In the genomic region with DNA sequence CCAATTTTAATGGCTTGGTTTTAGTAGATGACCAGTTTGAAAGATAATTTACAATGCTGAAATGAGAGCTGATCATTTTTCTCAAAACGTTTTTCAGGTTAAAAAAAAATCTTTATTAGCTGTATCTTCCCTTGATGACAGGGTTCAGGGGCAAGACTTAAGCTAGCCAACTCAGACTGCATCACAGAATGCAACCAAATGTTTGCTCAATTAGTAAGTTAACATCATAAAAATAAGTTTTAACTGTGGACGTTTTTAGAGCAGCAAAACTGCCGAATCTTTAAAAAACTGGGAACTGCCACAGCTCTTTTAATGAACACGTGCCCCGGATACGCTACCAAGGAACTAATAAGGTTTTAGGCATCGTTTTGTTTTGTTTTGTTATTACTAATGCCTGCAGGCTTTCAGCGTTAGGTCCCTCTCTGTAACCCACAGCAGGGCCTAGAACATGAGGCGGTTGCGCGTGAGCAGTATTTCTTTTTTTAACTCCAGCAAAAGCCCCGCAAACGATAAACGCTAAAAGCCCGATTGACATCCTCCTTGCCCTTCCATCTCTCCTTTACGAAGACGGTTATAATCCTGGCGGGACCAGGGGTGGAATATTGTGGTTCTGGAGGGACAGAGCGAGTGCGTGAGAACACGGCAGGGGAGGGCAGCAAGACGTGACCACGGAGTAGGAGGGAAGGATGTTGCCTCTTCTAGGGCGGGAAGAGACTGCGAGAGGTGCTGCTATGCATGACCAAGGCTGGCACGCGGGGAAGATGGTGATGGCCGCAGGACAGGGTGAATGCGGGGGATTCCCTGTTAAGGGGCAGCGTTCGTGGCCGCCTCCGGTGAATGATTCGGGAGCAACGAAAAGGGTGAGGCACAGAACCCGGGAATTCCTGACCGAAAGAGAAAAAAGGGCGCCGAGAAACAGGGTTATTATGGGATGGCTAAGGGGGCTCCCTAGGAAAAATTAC, we compare ENCODE assay signal across 8 cellular contexts. TPM values are rescaled to one million over a fixed set of nuclear protein-coding genes. Genes with fewer than 3 reads are reported as not detected.
A peak's percentile ranks its signal among the peaks of the same experiment; 100 is the strongest.
DNase-seq lines count a peak whose midpoint lies in the region; ATAC-seq and TF ChIP-seq lines count a peak whose summit lies in the region.

No MANE protein-coding gene starts in this region.

- CTCF ChIA-PET in Calu3 (lab: Charles Lee), result no interaction called here

- H3K36me3 ChIP-seq in effector memory CD4-positive, alpha-beta T cell (ENCODE audit: control insufficient read depth, insufficient read depth, low read length), result no peaks in the 10 kb centered on the region

- H3K9me3 Mint-ChIP-seq in Calu3 (ENCODE audit: low read depth, unreplicated experiment), result no peaks in the 10 kb centered on the region
- no peaks in the 10 kb centered on the region for H3K9me3 Mint-ChIP-seq in mesothelial cell of epicardium

- TSS peak; percentile 63 for BruUV-seq in Calu3 (replicated peaks; lab: Mats Ljungman, UMichigan)

- no peaks in the 10 kb centered on the region for H3K27me3 ChIP-seq in effector memory CD4-positive, alpha-beta T cell (replicated peaks; ENCODE audit: control insufficient read depth, insufficient read depth, low read length, poor library complexity, severe bottlenecking)

- H3K4me3 ChIP-seq in effector memory CD4-positive, alpha-beta T cell (ENCODE audit: insufficient read depth, low read depth, low read length, poor library complexity, severe bottlenecking), result peak overlapping the region; percentile 79

- peak; percentile 20 for ATAC-seq in HG02798 (IDR thresholded peaks at IDR 0.05; ENCODE audit: poor library complexity, unreplicated experiment)

- H3K27me3 Mint-ChIP-seq in Calu3 (ENCODE audit: unreplicated experiment) (no peaks in the 10 kb centered on the region), mesothelial cell of epicardium (ENCODE audit: low read depth) (no peaks in the 10 kb centered on the region)

- no peaks in the 10 kb centered on the region for H3K9me3 ChIP-seq in effector memory CD4-positive, alpha-beta T cell (ENCODE audit: control insufficient read depth, low read length)

- TF ChIP-seq CTCF in Calu3 (IDR thresholded peaks at IDR 0.05; ENCODE audit: unreplicated experiment) (no peak), mesothelial cell of epicardium (IDR thresholded peaks at IDR 0.05; ENCODE audit: unreplicated experiment) (no peak)

- H3K4me1 ChIP-seq in effector memory CD4-positive, alpha-beta T cell (ENCODE audit: control insufficient read depth, insufficient read depth, low read length, poor library complexity, severe bottlenecking), result peaks cover 9% of the 10 kb centered on the region

- intact Hi-C loops in Calu3 (cut with micrococcal nuclease; ENCODE audit: unreplicated experiment), result loop anchor here (5.0 kb wide), 1 partner anchor 116 kb away; a partner anchor contains a TSS

- H3K27ac ChIP-seq in effector memory CD4-positive, alpha-beta T cell (ENCODE audit: insufficient read depth, low read length, poor library complexity, severe bottlenecking), result peak overlapping the region; percentile 88

- DNase-seq in Calu3 (peak; percentile 32), NCI-H69 (lab: John Stamatoyannopoulos, UW) (peak; percentile 77), mesothelial cell of epicardium (ENCODE audit: low spot score in 2 of 2, unreplicated experiment in 2 of 2) (peak; percentile 32 to 60), ureter (ENCODE audit: low spot score) (no peak)
- DNase-seq in activated CD8-positive, alpha-beta memory T cell treated with anti-CD3 and anti-CD28 coated beads for 24 hours, result peak; percentile 81
- peak; percentile 26 to 35 (median 30) for DNase-seq in effector memory CD4-positive, alpha-beta T cell
- DNase-seq in stimulated activated CD8-positive, alpha-beta memory T cell treated with anti-CD3 and anti-CD28 coated beads, Interleukin-2, amount 100 ng/mL, for 48 hours (ENCODE audit: low read depth in 2 of 2), result peak; percentile 35 to 36

- H3K4me3 Mint-ChIP-seq in Calu3 (ENCODE audit: low read depth, unreplicated experiment) (peak overlapping the region; percentile 89), mesothelial cell of epicardium (peak overlapping the region; percentile 97)

- H3K4me1 Mint-ChIP-seq in Calu3 (ENCODE audit: low read depth, unreplicated experiment) (no peaks in the 10 kb centered on the region), mesothelial cell of epicardium (peaks cover 27% of the 10 kb centered on the region)

- H3K27ac Mint-ChIP-seq in Calu3 (ENCODE audit: unreplicated experiment) (peak overlapping the region; percentile 94), mesothelial cell of epicardium (peak overlapping the region; percentile 100)

- H3K36me3 Mint-ChIP-seq in Calu3 (ENCODE audit: insufficient read depth, unreplicated experiment) (peaks cover 30% of the 10 kb centered on the region), mesothelial cell of epicardium (peaks cover 9% of the 10 kb centered on the region)

RNA-seq across cellular contexts. Expression of a gene that starts 0.7 kb away (rescaled TPM):
- total RNA-seq in Calu3 (2022), result 81.9 and 89.0 TPM in 2 replicates
- 102 to 107 TPM (median 104 TPM) in 3 replicates for total RNA-seq in mesothelial cell of epicardium
- total RNA-seq in ureter, result 75.0 TPM
